ENCODE assay signal across 22 cellular contexts in genomic region chr9:34648673-34649072, GRCh38. TPM values are rescaled to one million over a fixed set of nuclear protein-coding genes. Genes with fewer than 3 reads are reported as not detected.
DNase-seq lines count a peak whose midpoint lies in the region; ATAC-seq and TF ChIP-seq lines count a peak whose summit lies in the region.
"Had no signal": no experiment of that assay in that cellular context is flagged by ENCODE, and none has a peak within 500 bp of the region (broad histone marks: within the 10 kb centered on the region; RNA-seq: fewer than 3 reads in every experiment).

No MANE protein-coding gene starts in this region.

- H3K4me1 ChIP-seq in CD4-positive, alpha-beta memory T cell (ENCODE audit: insufficient read depth, low read length): peaks cover 50% of the 10 kb centered on the region

- ATAC-seq in activated T-helper 17 cell treated with anti-CD3 and anti-CD28 coated beads, Interleukin-2, amount 50 U/mL, for 72 hours (replicated peaks): no peak
- no peak for ATAC-seq in natural killer cell
- ATAC-seq: A549; right cardiac atrium; stimulated activated naive B cell treated with anti-CD40 and anti-IgM and Interleukin-4, amounts not matched to agents 10 μg/mL and 1 μg/mL and 100 μg/mL, for 72 hours had no signal

- H3K27ac Mint-ChIP-seq in activated CD4-positive, alpha-beta T cell treated with anti-CD3 and anti-CD28 coated beads, Interleukin-2, amount 10 ng/mL, durations not matched to agents 24 days and 14 days: no peak overlapping the region
- peak overlapping the region in 4 of 7 donors; percentile 62 to 92 (median 74) for H3K27ac Mint-ChIP-seq in CD4-positive, alpha-beta memory T cell
- H3K27ac Mint-ChIP-seq in activated T-helper 17 cell treated with anti-CD3 and anti-CD28 coated beads, Interleukin-2, amount 50 U/mL, for 72 hours: no peak overlapping the region
- peak overlapping the region in 1 of 2 donors; percentile 89 for H3K27ac Mint-ChIP-seq in natural killer cell
- H3K27ac Mint-ChIP-seq: stimulated activated naive B cell treated with anti-CD40 and anti-IgM and Interleukin-4, amounts not matched to agents 10 μg/mL and 1 μg/mL and 100 μg/mL, for 72 hours had no signal

- intact Hi-C loops in activated CD4-positive, alpha-beta T cell treated with anti-CD3 and anti-CD28 coated beads, Interleukin-2, amount 10 ng/mL, durations not matched to agents 24 days and 14 days (cut with micrococcal nuclease): no loop called here
- intact Hi-C loops in CD4-positive, alpha-beta memory T cell (cut with micrococcal nuclease): loop anchor here (5.0 kb wide), 1 partner anchor 36 kb away; the partner anchor contains the start of gene RPP25L
- intact Hi-C loops in natural killer cell (cut with micrococcal nuclease): loop anchor here (5.0 kb wide), 1 partner anchor 36 kb away; the partner anchor contains the start of gene RPP25L

- peak overlapping the region in 1 of 2 donors; percentile 87 for H3K4me3 ChIP-seq in CD4-positive, alpha-beta memory T cell (ENCODE audit: low read length in 2 of 2)
- H3K4me3 ChIP-seq: A549 had no signal

- POLR2A ChIA-PET in CD4-positive, alpha-beta memory T cell (lab: Charles Lee; ENCODE audit: partially characterized antibody): interaction anchor here (3.2 to 22.1 kb wide), 3 partner anchors 11 to 54 kb away, joined by 10 to 484 read pairs (median 193); partner anchors contain the start of genes CCL27, IL11RA and SIGMAR1

- H3K36me3 ChIP-seq in CD4-positive, alpha-beta memory T cell (ENCODE audit: insufficient read depth, low read length): peaks cover 35% of the 10 kb centered on the region

- H3K9me3 ChIP-seq in CD4-positive, alpha-beta memory T cell (ENCODE audit: control insufficient read depth in 1 of 2, low read length in 2 of 2): no peaks in the 10 kb centered on the region
- H3K9me3 ChIP-seq: A549, transverse colon had no signal

- peaks cover 42% of the 10 kb centered on the region for H3K4me1 Mint-ChIP-seq in activated CD4-positive, alpha-beta T cell treated with anti-CD3 and anti-CD28 coated beads, Interleukin-2, amount 10 ng/mL, durations not matched to agents 24 days and 14 days
- peaks cover 36 to 69% (median 45%) of the 10 kb centered on the region in 4 donors for H3K4me1 Mint-ChIP-seq in CD4-positive, alpha-beta memory T cell
- H3K4me1 Mint-ChIP-seq in activated T-helper 17 cell treated with anti-CD3 and anti-CD28 coated beads, Interleukin-2, amount 50 U/mL, for 72 hours: peaks cover 33% of the 10 kb centered on the region
- H3K4me1 Mint-ChIP-seq in natural killer cell: peaks cover 36 to 47% of the 10 kb centered on the region in 2 donors

- no peak for TF ChIP-seq CTCF in natural killer cell (IDR thresholded peaks at IDR 0.05)

- H3K27me3 ChIP-seq in CD4-positive, alpha-beta memory T cell (ENCODE audit: insufficient read depth, low read length): no peaks in the 10 kb centered on the region
- H3K27me3 ChIP-seq: transverse colon had no signal

- DNase-seq in activated CD4-positive, alpha-beta T cell treated with anti-CD3 and anti-CD28 coated beads, Interleukin-2, amount 10 ng/mL, durations not matched to agents 24 days and 14 days: no peak
- no peak for DNase-seq in activated CD4-positive, alpha-beta T cell treated with anti-CD3 and anti-CD28 coated beads for 48 hours
- DNase-seq in CD4-positive, alpha-beta memory T cell: no peak
- DNase-seq in natural killer cell: no peak
- DNase-seq in ureter (ENCODE audit: low spot score): no peak
- DNase-seq in COR-L47 (lab: John Stamatoyannopoulos, UW): no peak
- no peak for DNase-seq in NCI-H226
- DNase-seq: activated CD4-positive, alpha-beta T cell treated with anti-CD3 and anti-CD28 coated beads for 1 hour; aorta; hypothalamus; midbrain; NCI-H1105; NCI-H526 treated with DMSO at 0.1 percent for 48 hours; nucleus accumbens; stimulated activated naive B cell treated with anti-CD40 and anti-IgM and Interleukin-4, amounts not matched to agents 10 μg/mL and 1 μg/mL and 100 μg/mL, for 72 hours; T-helper 9 cell; transverse colon had no signal

- H3K27ac ChIP-seq in CD4-positive, alpha-beta memory T cell (ENCODE audit: low read depth, low read length): no peak overlapping the region
- H3K27ac ChIP-seq: A549, KMS-11 had no signal

- peaks cover 34% of the 10 kb centered on the region for H3K36me3 Mint-ChIP-seq in activated CD4-positive, alpha-beta T cell treated with anti-CD3 and anti-CD28 coated beads, Interleukin-2, amount 10 ng/mL, durations not matched to agents 24 days and 14 days (ENCODE audit: low read depth)
- peaks cover 37 to 54% of the 10 kb centered on the region in 2 donors for H3K36me3 Mint-ChIP-seq in CD4-positive, alpha-beta memory T cell
- H3K36me3 Mint-ChIP-seq in activated T-helper 17 cell treated with anti-CD3 and anti-CD28 coated beads, Interleukin-2, amount 50 U/mL, for 72 hours (ENCODE audit: low read depth): peaks cover 40% of the 10 kb centered on the region
- H3K36me3 Mint-ChIP-seq in natural killer cell: no peaks in the 10 kb centered on the region

- H3K27me3 Mint-ChIP-seq in activated CD4-positive, alpha-beta T cell treated with anti-CD3 and anti-CD28 coated beads, Interleukin-2, amount 10 ng/mL, durations not matched to agents 24 days and 14 days: no peaks in the 10 kb centered on the region
- no peaks in the 10 kb centered on the region for H3K27me3 Mint-ChIP-seq in CD4-positive, alpha-beta memory T cell
- no peaks in the 10 kb centered on the region for H3K27me3 Mint-ChIP-seq in activated T-helper 17 cell treated with anti-CD3 and anti-CD28 coated beads, Interleukin-2, amount 50 U/mL, for 72 hours
- no peaks in the 10 kb centered on the region for H3K27me3 Mint-ChIP-seq in natural killer cell (ENCODE audit: low read depth in 2 of 2)
- H3K27me3 Mint-ChIP-seq: stimulated activated naive B cell treated with anti-CD40 and anti-IgM and Interleukin-4, amounts not matched to agents 10 μg/mL and 1 μg/mL and 100 μg/mL, for 72 hours had no signal

- peak overlapping the region; percentile 50 for H3K4me3 Mint-ChIP-seq in activated CD4-positive, alpha-beta T cell treated with anti-CD3 and anti-CD28 coated beads, Interleukin-2, amount 10 ng/mL, durations not matched to agents 24 days and 14 days
- H3K4me3 Mint-ChIP-seq in CD4-positive, alpha-beta memory T cell: peak overlapping the region in 7 of 8 donors; percentile 58 to 95 (median 70)
- peak overlapping the region; percentile 95 for H3K4me3 Mint-ChIP-seq in activated T-helper 17 cell treated with anti-CD3 and anti-CD28 coated beads, Interleukin-2, amount 50 U/mL, for 72 hours
- peak overlapping the region; percentile 58 for H3K4me3 Mint-ChIP-seq in natural killer cell

- CTCF ChIA-PET in CD4-positive, alpha-beta memory T cell (lab: Charles Lee; ENCODE audit: partially characterized antibody): interaction anchor here (4.8 to 12.6 kb wide), 3 partner anchors 13 to 52 kb away, joined by 60 to 191 read pairs (median 168); partner anchors contain the start of genes CCL27 and SIGMAR1

- H3K9me3 Mint-ChIP-seq in activated CD4-positive, alpha-beta T cell treated with anti-CD3 and anti-CD28 coated beads, Interleukin-2, amount 10 ng/mL, durations not matched to agents 24 days and 14 days: no peaks in the 10 kb centered on the region
- H3K9me3 Mint-ChIP-seq in CD4-positive, alpha-beta memory T cell: no peaks in the 10 kb centered on the region
- H3K9me3 Mint-ChIP-seq in activated T-helper 17 cell treated with anti-CD3 and anti-CD28 coated beads, Interleukin-2, amount 50 U/mL, for 72 hours: no peaks in the 10 kb centered on the region
- no peaks in the 10 kb centered on the region for H3K9me3 Mint-ChIP-seq in natural killer cell
- H3K9me3 Mint-ChIP-seq: stimulated activated naive B cell treated with anti-CD40 and anti-IgM and Interleukin-4, amounts not matched to agents 10 μg/mL and 1 μg/mL and 100 μg/mL, for 72 hours had no signal

RNA-seq across cellular contexts. Expression of gene GALT, which starts 2.2 kb away (rescaled TPM):
- total RNA-seq in activated CD4-positive, alpha-beta T cell treated with anti-CD3 and anti-CD28 coated beads, Interleukin-2, amount 10 ng/mL, durations not matched to agents 24 days and 14 days: 68.9 and 73.4 TPM in 2 replicates
- total RNA-seq in CD4-positive, alpha-beta memory T cell: 100 to 1,000 TPM; 251 to 261 TPM
- polyA plus RNA-seq in CD4-positive, alpha-beta memory T cell: 10 to 100 TPM; 81.9 to 82.9 TPM
- total RNA-seq in activated T-helper 17 cell treated with anti-CD3 and anti-CD28 coated beads, Interleukin-2, amount 50 U/mL, for 72 hours: 10 to 100 TPM; 48.3 to 66.7 TPM
- total RNA-seq in natural killer cell (100 to 1,000 TPM in 1 of 3 donors, 10 to 100 TPM in 2; 81.9 to 118 (median 89.3) TPM), ureter (52.7 TPM)

RNA-seq across cellular contexts. Expression of gene IL11RA, which starts 3.3 kb away (rescaled TPM):
- 29.7 and 34.4 TPM in 2 replicates for total RNA-seq in activated CD4-positive, alpha-beta T cell treated with anti-CD3 and anti-CD28 coated beads, Interleukin-2, amount 10 ng/mL, durations not matched to agents 24 days and 14 days
- total RNA-seq in CD4-positive, alpha-beta memory T cell: 100 to 1,000 TPM; 204 to 209 TPM
- 10 to 100 TPM; 13.6 to 18.4 TPM for polyA plus RNA-seq in CD4-positive, alpha-beta memory T cell
- total RNA-seq in activated T-helper 17 cell treated with anti-CD3 and anti-CD28 coated beads, Interleukin-2, amount 50 U/mL, for 72 hours: 10 to 100 TPM; 30.4 to 48.9 TPM
- total RNA-seq in natural killer cell: 10 to 100 TPM; 64.2 to 91.1 (median 66.1) TPM
- 19.4 TPM for total RNA-seq in ureter

RNA-seq across cellular contexts. Expression of gene SIGMAR1, which starts 11.1 kb away (rescaled TPM):
- 117 and 128 TPM in 2 replicates for total RNA-seq in activated CD4-positive, alpha-beta T cell treated with anti-CD3 and anti-CD28 coated beads, Interleukin-2, amount 10 ng/mL, durations not matched to agents 24 days and 14 days
- total RNA-seq in CD4-positive, alpha-beta memory T cell: 10 to 100 TPM; 56.1 to 59.5 TPM
- 100 to 1,000 TPM; 126 to 193 TPM for polyA plus RNA-seq in CD4-positive, alpha-beta memory T cell
- total RNA-seq in activated T-helper 17 cell treated with anti-CD3 and anti-CD28 coated beads, Interleukin-2, amount 50 U/mL, for 72 hours: 10 to 100 TPM; 42.6 to 75.3 TPM
- total RNA-seq in natural killer cell (10 to 100 TPM; 22.1 to 29.8 (median 23.0) TPM), ureter (56.8 TPM)

RNA-seq across cellular contexts. Expression of gene CCL27, which starts 13.8 kb away (rescaled TPM):
- 0.52 and 0.70 TPM in 2 replicates for total RNA-seq in activated CD4-positive, alpha-beta T cell treated with anti-CD3 and anti-CD28 coated beads, Interleukin-2, amount 10 ng/mL, durations not matched to agents 24 days and 14 days
- not detected for total RNA-seq in CD4-positive, alpha-beta memory T cell
- under 1 TPM in 1 of 2 donors, not detected in 1; 0.59 TPM for polyA plus RNA-seq in CD4-positive, alpha-beta memory T cell
- total RNA-seq in activated T-helper 17 cell treated with anti-CD3 and anti-CD28 coated beads, Interleukin-2, amount 50 U/mL, for 72 hours: 1 to 10 TPM in 1 of 2 donors, under 1 TPM in 1; 0.78 to 1.6 TPM
- total RNA-seq in natural killer cell (not detected), ureter (0.68 TPM)
- total RNA-seq: aorta, Daoy, transverse colon had no signal
- polyA plus RNA-seq: aorta had no signal

RNA-seq across cellular contexts. Expression of gene ARID3C, which starts 19.8 kb away (rescaled TPM):
- 0.14 TPM in 1 of 2 replicates, not detected in the other for total RNA-seq in activated CD4-positive, alpha-beta T cell treated with anti-CD3 and anti-CD28 coated beads, Interleukin-2, amount 10 ng/mL, durations not matched to agents 24 days and 14 days
- not detected for total RNA-seq in CD4-positive, alpha-beta memory T cell
- not detected for polyA plus RNA-seq in CD4-positive, alpha-beta memory T cell
- total RNA-seq in activated T-helper 17 cell treated with anti-CD3 and anti-CD28 coated beads, Interleukin-2, amount 50 U/mL, for 72 hours: under 1 TPM; 0.17 to 0.42 TPM
- under 1 TPM in 2 of 3 donors, not detected in 1; 0.24 to 0.77 TPM for total RNA-seq in natural killer cell
- not detected for total RNA-seq in ureter
- total RNA-seq: aorta, Daoy, right cardiac atrium, transverse colon had no signal
- polyA plus RNA-seq: aorta, right cardiac atrium had no signal

Comparison
In these comparisons a context has a peak if more than half of its experiments do, and no peak if none do; other contexts are left out.
1. H3K27ac Mint-ChIP-seq: peak in CD4-positive, alpha-beta memory T cell (4 of 7); none in activated CD4-positive, alpha-beta T cell treated with anti-CD3 and anti-CD28 coated beads, Interleukin-2, amount 10 ng/mL, durations not matched to agents 24 days and 14 days (single experiment) and activated T-helper 17 cell treated with anti-CD3 and anti-CD28 coated beads, Interleukin-2, amount 50 U/mL, for 72 hours (single experiment).
2. Peak in every context shown above with its lines, with median percentiles within 50 percentile points of each other: H3K4me3 Mint-ChIP-seq.